ENCODE assay signal across 34 cellular contexts in the genomic region with DNA sequence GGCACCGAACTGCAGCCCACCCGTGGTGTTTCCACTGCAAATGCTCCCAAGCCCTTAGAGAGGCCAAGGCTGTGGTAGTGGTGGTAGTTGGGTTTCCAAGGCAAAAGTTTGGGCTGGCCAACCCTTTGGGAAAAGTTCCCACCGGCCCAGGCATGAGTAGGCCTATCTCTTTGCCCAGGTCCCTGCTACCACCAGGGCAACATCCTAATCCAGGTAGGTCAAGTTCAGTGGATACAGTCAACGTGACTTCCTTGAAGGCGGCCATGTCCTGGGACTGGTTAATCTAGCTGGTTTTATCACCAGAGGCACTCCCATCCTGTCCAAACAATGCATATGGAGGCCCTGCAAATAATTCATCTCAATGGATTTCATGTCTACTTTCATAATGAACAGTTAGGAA. TPM values are rescaled to one million over a fixed set of nuclear protein-coding genes. Genes with fewer than 3 reads are reported as not detected.
DNase-seq lines count a peak whose midpoint lies in the region; ATAC-seq and TF ChIP-seq lines count a peak whose summit lies in the region.
"Had no signal": no experiment of that assay in that cellular context is flagged by ENCODE, and none has a peak within 500 bp of the region (broad histone marks: within the 10 kb centered on the region; RNA-seq: fewer than 3 reads in every experiment).

No MANE protein-coding gene starts in this region.

- no peak for ATAC-seq in CD8-positive, alpha-beta T cell
- ATAC-seq in mucosa of descending colon (no peak), GM21447 (IDR thresholded peaks at IDR 0.05; ENCODE audit: unreplicated experiment) (no peak)
- ATAC-seq: GM12878; naive thymus-derived CD4-positive, alpha-beta T cell had no signal

- WGBS in testis, 2 donors, result 30 to 58% methylated on average over 4 to 5 of the region's 5 CpGs

- H3K4me1 Mint-ChIP-seq in CD8-positive, alpha-beta T cell (ENCODE audit: low read depth), result peaks cover 21% of the 10 kb centered on the region

- peaks cover 71% of the 10 kb centered on the region for H3K27me3 Mint-ChIP-seq in CD8-positive, alpha-beta T cell (ENCODE audit: low read depth)

- H3K36me3 ChIP-seq in CD8-positive, alpha-beta T cell (ENCODE audit: insufficient read depth, low read length), result no peaks in the 10 kb centered on the region
- H3K36me3 ChIP-seq in NT2/D1 (ENCODE audit: insufficient read depth, insufficient read length, low read length) (peaks cover 29% of the 10 kb centered on the region), iPS-15b (ENCODE audit: control insufficient read depth, insufficient read depth, low read length) (no peaks in the 10 kb centered on the region), neuron (ENCODE audit: insufficient read depth, low read length) (no peaks in the 10 kb centered on the region), mucosa of descending colon (ENCODE audit: low read depth) (no peaks in the 10 kb centered on the region), testis (ENCODE audit: low read depth, missing control alignments) (no peaks in the 10 kb centered on the region)
- H3K36me3 ChIP-seq: cardiac muscle cell, colonic mucosa, Peyer's patch, right lobe of liver, spleen, tibial artery had no signal

- H3K27me3 ChIP-seq in CD8-positive, alpha-beta T cell (ENCODE audit: insufficient read depth, low read length), result peaks cover 52% of the 10 kb centered on the region
- H3K27me3 ChIP-seq in NT2/D1 (ENCODE audit: insufficient read depth, insufficient read length), result no peaks in the 10 kb centered on the region
- peaks cover 96% of the 10 kb centered on the region for H3K27me3 ChIP-seq in iPS-15b (ENCODE audit: control insufficient read depth, insufficient read depth, low read length)
- peaks cover 83% of the 10 kb centered on the region for H3K27me3 ChIP-seq in neuron (ENCODE audit: insufficient read depth, low read length)
- H3K27me3 ChIP-seq in testis, result no peaks in the 10 kb centered on the region
- H3K27me3 ChIP-seq: right lobe of liver had no signal

- H3K27ac Mint-ChIP-seq in CD8-positive, alpha-beta T cell, result no peak overlapping the region
- H3K27ac Mint-ChIP-seq: activated naive CD8-positive, alpha-beta T cell treated with anti-CD3 and anti-CD28 coated beads, Interleukin-2, amount 10 ng/mL, durations not matched to agents 7 days and 5 days; naive thymus-derived CD4-positive, alpha-beta T cell had no signal

- intact Hi-C loops in CD8-positive, alpha-beta T cell (cut with DNase I, micrococcal nuclease), result no loop called here
- intact Hi-C loops in mucosa of descending colon (cut with DNase I, micrococcal nuclease) (no loop called here), testis (cut with DNase I; ENCODE audit: low total_unique reads) (no loop called here)

- no peak for DNase-seq in CD8-positive, alpha-beta T cell
- DNase-seq in NT2/D1 (ENCODE audit: low read depth, low spot score), result no peak
- no peak for DNase-seq in mucosa of descending colon
- DNase-seq in testis, result no peak
- no peak for DNase-seq in pons (ENCODE audit: low spot score)
- DNase-seq: activated CD4-positive, alpha-beta T cell treated with anti-CD3 and anti-CD28 coated beads for 48 hours; activated CD8-positive, alpha-beta memory T cell treated with anti-CD3 and anti-CD28 coated beads for 24 hours; activated effector memory CD4-positive, alpha-beta T cell treated with anti-CD3 and anti-CD28 coated beads, Interleukin-2, amount 50 U/mL, for 16 hours; activated T-cell treated with anti-CD3 and anti-CD28 coated beads for 4 hours; aorta; colonic mucosa; DMS 273 treated with DMSO at 0.1 percent for 48 hours; kidney; MM.1S; naive thymus-derived CD4-positive, alpha-beta T cell; NCI-H1417 treated with DMSO at 0.1 percent for 48 hours; NCI-H2029 treated with DMSO at 0.1 percent for 48 hours; NCI-H226; Peyer's patch; SHP77 treated with DMSO at 0.1 percent for 48 hours; spleen; tibial artery had no signal

- H3K9ac ChIP-seq in NT2/D1 (ENCODE audit: insufficient read length, low read depth) (peak overlapping the region; percentile 85), iPS-15b (ENCODE audit: low read depth, low read length) (no peak overlapping the region)
- H3K9ac ChIP-seq: KMS-11 had no signal

- no peaks in the 10 kb centered on the region for H3K9me3 ChIP-seq in CD8-positive, alpha-beta T cell (ENCODE audit: low read length)
- H3K9me3 ChIP-seq in NT2/D1 (ENCODE audit: insufficient read depth, low read length) (peaks cover 9% of the 10 kb centered on the region; the same call in 1 of the 2 replicates), iPS-15b (ENCODE audit: control insufficient read depth, insufficient read depth, low read length) (no peaks in the 10 kb centered on the region), neuron (ENCODE audit: low read length) (peaks cover 8% of the 10 kb centered on the region), mucosa of descending colon (no peaks in the 10 kb centered on the region), testis (no peaks in the 10 kb centered on the region)
- H3K9me3 ChIP-seq: colonic mucosa, right lobe of liver, tibial artery had no signal

- no peak for TF ChIP-seq POLR2A in testis (IDR thresholded peaks at IDR 0.05)

- H3K27ac ChIP-seq in CD8-positive, alpha-beta T cell (ENCODE audit: low read depth, low read length), result no peak overlapping the region
- no peak overlapping the region for H3K27ac ChIP-seq in testis
- H3K27ac ChIP-seq: cardiac muscle cell, colonic mucosa, KMS-11, Peyer's patch, spleen, tibial artery, VCaP had no signal

- H3K9me3 Mint-ChIP-seq in CD8-positive, alpha-beta T cell, result no peaks in the 10 kb centered on the region
- H3K9me3 Mint-ChIP-seq: activated naive CD8-positive, alpha-beta T cell treated with anti-CD3 and anti-CD28 coated beads, Interleukin-2, amount 10 ng/mL, durations not matched to agents 7 days and 5 days had no signal

- peak overlapping the region; percentile 68 for H3K4me3 Mint-ChIP-seq in CD8-positive, alpha-beta T cell
- H3K4me3 Mint-ChIP-seq: activated naive CD8-positive, alpha-beta T cell treated with anti-CD3 and anti-CD28 coated beads, Interleukin-2, amount 10 ng/mL, durations not matched to agents 7 days and 5 days had no signal

- peaks cover 16% of the 10 kb centered on the region for H3K4me1 ChIP-seq in CD8-positive, alpha-beta T cell (ENCODE audit: insufficient read depth, low read length)
- H3K4me1 ChIP-seq in NT2/D1 (ENCODE audit: insufficient read depth, insufficient read length), result peaks cover 5% of the 10 kb centered on the region
- H3K4me1 ChIP-seq in iPS-15b (ENCODE audit: control insufficient read depth, insufficient read depth, low read length), result peaks cover 27% of the 10 kb centered on the region
- peaks cover 28% of the 10 kb centered on the region for H3K4me1 ChIP-seq in neuron (ENCODE audit: insufficient read depth, low read length)
- peaks cover 19% of the 10 kb centered on the region for H3K4me1 ChIP-seq in mucosa of descending colon (ENCODE audit: low read depth)
- peaks cover 22% of the 10 kb centered on the region for H3K4me1 ChIP-seq in testis
- H3K4me1 ChIP-seq: colonic mucosa had no signal

- POLR2A ChIA-PET in CD8-positive, alpha-beta T cell (lab: Charles Lee), result no interaction called here

- no peak for TF ChIP-seq CTCF in CD8-positive, alpha-beta T cell (IDR thresholded peaks at IDR 0.05)
- TF ChIP-seq CTCF in mucosa of descending colon (IDR thresholded peaks at IDR 0.05) (no peak), testis (IDR thresholded peaks at IDR 0.05) (no peak)

- H2AFZ ChIP-seq in neuron (ENCODE audit: low read depth, low read length), result no peak overlapping the region

- CTCF ChIA-PET in CD8-positive, alpha-beta T cell (lab: Charles Lee), result interaction anchor here (0.9 kb wide), 1 partner anchor 8 kb away, joined by 4 read pairs; no protein-coding TSS in a partner anchor

- no peak overlapping the region for H3K4me3 ChIP-seq in CD8-positive, alpha-beta T cell (ENCODE audit: low read depth, low read length)
- H3K4me3 ChIP-seq in NT2/D1 (ENCODE audit: insufficient read length, low read depth) (no peak overlapping the region), iPS-15b (ENCODE audit: low read depth, low read length) (peak overlapping the region; percentile 53), neuron (ENCODE audit: low read length) (peak overlapping the region; percentile 63), mucosa of descending colon (no peak overlapping the region), testis (no peak overlapping the region)
- H3K4me3 ChIP-seq: GM12878 had no signal

- H3K36me3 Mint-ChIP-seq in CD8-positive, alpha-beta T cell, result no peaks in the 10 kb centered on the region
- H3K36me3 Mint-ChIP-seq: activated naive CD8-positive, alpha-beta T cell treated with anti-CD3 and anti-CD28 coated beads, Interleukin-2, amount 10 ng/mL, durations not matched to agents 7 days and 5 days; naive thymus-derived CD4-positive, alpha-beta T cell had no signal

RNA-seq across cellular contexts. Expression of a gene that starts 1.6 kb away (rescaled TPM):
- total RNA-seq in CD8-positive, alpha-beta T cell, result not detected
- total RNA-seq in mucosa of descending colon, result not detected
- 1 to 10 TPM; 3.4 to 10.0 TPM for total RNA-seq in testis
- 3.6 TPM for polyA plus RNA-seq in testis (ENCODE audit: insufficient read depth, low read depth, low replicate concordance)
- total RNA-seq: A673; activated naive CD8-positive, alpha-beta T cell treated with anti-CD3 and anti-CD28 coated beads, Interleukin-2, amount 10 ng/mL, durations not matched to agents 7 days and 5 days; aorta; esophagus mucosa; fibroblast of villous mesenchyme; kidney; naive thymus-derived CD4-positive, alpha-beta T cell; Peyer's patch; spleen had no signal
- polyA plus RNA-seq: aorta; cardiac muscle cell; GM12878; naive thymus-derived CD4-positive, alpha-beta T cell; spleen had no signal

Comparison
In these comparisons a context has a peak if more than half of its experiments do, and no peak if none do; other contexts are left out.
1. H3K4me3 ChIP-seq: peak in iPS-15b (single experiment) and neuron (single experiment); none in CD8-positive, alpha-beta T cell (single experiment), NT2/D1 (single experiment), mucosa of descending colon (single experiment) and testis (0 of 2).